Comparison of ENCODE assay signal across 19 cellular contexts in the genomic region with DNA sequence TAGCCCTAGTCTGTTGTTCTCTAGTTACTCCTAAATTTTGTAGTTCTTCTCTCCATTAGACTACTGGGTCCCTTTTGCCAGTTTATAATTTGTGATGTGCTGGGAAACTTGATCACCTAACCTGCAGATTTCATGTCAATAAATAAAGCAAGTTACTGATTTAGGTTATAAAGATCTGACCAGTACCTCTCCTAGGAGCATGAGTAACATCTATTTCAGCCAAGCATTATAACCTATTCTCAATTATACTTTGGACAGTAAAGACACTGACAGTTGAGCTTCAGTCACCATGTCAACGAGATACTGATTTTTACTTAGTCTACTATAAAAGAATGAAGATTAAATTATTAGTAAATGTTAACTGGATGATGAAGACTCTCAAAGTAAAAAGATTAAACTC. TPM values are rescaled to one million over a fixed set of nuclear protein-coding genes. Genes with fewer than 3 reads are reported as not detected.
A peak's percentile ranks its signal among the peaks of the same experiment; 100 is the strongest.
DNase-seq lines count a peak whose midpoint lies in the region; ATAC-seq and TF ChIP-seq lines count a peak whose summit lies in the region.
"Had no signal": no experiment of that assay in that cellular context is flagged by ENCODE, and none has a peak within 500 bp of the region (broad histone marks: within the 10 kb centered on the region; RNA-seq: fewer than 3 reads in every experiment).

No MANE protein-coding gene starts in this region.

- H3K27me3 Mint-ChIP-seq in activated CD8-positive, alpha-beta T cell treated with anti-CD3 and anti-CD28 coated beads for 36 hours: no peaks in the 10 kb centered on the region
- no peaks in the 10 kb centered on the region for H3K27me3 Mint-ChIP-seq in activated CD8-positive, alpha-beta T cell treated with anti-CD3 and anti-CD28 coated beads, Interleukin-2, amount 10 ng/mL, durations not matched to agents 7 days and 5 days (ENCODE audit: low read depth)
- H3K27me3 Mint-ChIP-seq in CD4-positive, alpha-beta memory T cell: no peaks in the 10 kb centered on the region
- H3K27me3 Mint-ChIP-seq in activated T-helper 17 cell treated with anti-CD3 and anti-CD28 coated beads, Interleukin-2, amount 50 U/mL, for 72 hours: no peaks in the 10 kb centered on the region
- H3K27me3 Mint-ChIP-seq in naive thymus-derived CD4-positive, alpha-beta T cell: no peaks in the 10 kb centered on the region

- no peak overlapping the region for H3K4me3 ChIP-seq in CD4-positive, alpha-beta memory T cell (ENCODE audit: low read length in 2 of 2)
- H3K4me3 ChIP-seq in naive thymus-derived CD4-positive, alpha-beta T cell (ENCODE audit: low read length): no peak overlapping the region
- H3K4me3 ChIP-seq in spleen: no peak overlapping the region
- H3K4me3 ChIP-seq: heart right ventricle, left lung, testis, vagina had no signal

- 81 to 90% (median 84%) methylated on average over 1 of the region's 1 CpG for WGBS in spleen, 5 donors

- peaks cover 27% of the 10 kb centered on the region for H3K36me3 Mint-ChIP-seq in activated CD8-positive, alpha-beta T cell treated with anti-CD3 and anti-CD28 coated beads for 36 hours (ENCODE audit: low read depth)
- peaks cover 41% of the 10 kb centered on the region for H3K36me3 Mint-ChIP-seq in activated CD8-positive, alpha-beta T cell treated with anti-CD3 and anti-CD28 coated beads, Interleukin-2, amount 10 ng/mL, durations not matched to agents 7 days and 5 days (ENCODE audit: low read depth)
- peaks cover 24 to 71% of the 10 kb centered on the region in 2 donors for H3K36me3 Mint-ChIP-seq in CD4-positive, alpha-beta memory T cell
- H3K36me3 Mint-ChIP-seq in activated T-helper 17 cell treated with anti-CD3 and anti-CD28 coated beads, Interleukin-2, amount 50 U/mL, for 72 hours (ENCODE audit: low read depth): peaks cover 99% of the 10 kb centered on the region
- H3K36me3 Mint-ChIP-seq in naive thymus-derived CD4-positive, alpha-beta T cell: peaks cover 0 to 27% (median 5%) of the 10 kb centered on the region in 5 donors

- intact Hi-C loops in activated CD8-positive, alpha-beta T cell treated with anti-CD3 and anti-CD28 coated beads for 36 hours (cut with micrococcal nuclease): no loop called here
- intact Hi-C loops in CD4-positive, alpha-beta memory T cell (cut with micrococcal nuclease): loop anchor here (5.0 kb wide), 1 partner anchor 38 kb away; a partner anchor contains a TSS
- intact Hi-C loops in naive thymus-derived CD4-positive, alpha-beta T cell (cut with micrococcal nuclease): loop anchor here in 1 of 2 donors (2.0 kb wide), 1 partner anchor 14 kb away; no protein-coding TSS in a partner anchor
- intact Hi-C loops in spleen (cut with DNase I; ENCODE audit: low total_unique reads): no loop called here

- H3K4me1 Mint-ChIP-seq in activated CD8-positive, alpha-beta T cell treated with anti-CD3 and anti-CD28 coated beads for 36 hours (ENCODE audit: low read depth): peaks cover 39% of the 10 kb centered on the region
- H3K4me1 Mint-ChIP-seq in activated CD8-positive, alpha-beta T cell treated with anti-CD3 and anti-CD28 coated beads, Interleukin-2, amount 10 ng/mL, durations not matched to agents 7 days and 5 days (ENCODE audit: low read depth): peaks cover 19% of the 10 kb centered on the region
- H3K4me1 Mint-ChIP-seq in CD4-positive, alpha-beta memory T cell: peaks cover 29 to 46% (median 39%) of the 10 kb centered on the region in 4 donors
- peaks cover 13% of the 10 kb centered on the region for H3K4me1 Mint-ChIP-seq in activated T-helper 17 cell treated with anti-CD3 and anti-CD28 coated beads, Interleukin-2, amount 50 U/mL, for 72 hours
- peaks cover 21 to 63% (median 51%) of the 10 kb centered on the region in 7 donors for H3K4me1 Mint-ChIP-seq in naive thymus-derived CD4-positive, alpha-beta T cell

- H3K27ac Mint-ChIP-seq in activated CD8-positive, alpha-beta T cell treated with anti-CD3 and anti-CD28 coated beads for 36 hours: peak overlapping the region; percentile 25
- no peak overlapping the region for H3K27ac Mint-ChIP-seq in activated CD8-positive, alpha-beta T cell treated with anti-CD3 and anti-CD28 coated beads, Interleukin-2, amount 10 ng/mL, durations not matched to agents 7 days and 5 days
- peak overlapping the region in 5 of 7 donors; percentile 22 to 74 (median 59) for H3K27ac Mint-ChIP-seq in CD4-positive, alpha-beta memory T cell
- H3K27ac Mint-ChIP-seq in activated T-helper 17 cell treated with anti-CD3 and anti-CD28 coated beads, Interleukin-2, amount 50 U/mL, for 72 hours: peak overlapping the region; percentile 43
- H3K27ac Mint-ChIP-seq in naive thymus-derived CD4-positive, alpha-beta T cell: peak overlapping the region in 8 of 9 donors; percentile 17 to 77 (median 69)

- POLR2A ChIA-PET in activated CD8-positive, alpha-beta T cell treated with anti-CD3 and anti-CD28 coated beads for 36 hours (lab: Charles Lee): interaction anchor here (0.8 to 1.7 kb wide), 2 partner anchors 12 to 37 kb away, joined by 3 to 6 read pairs; a partner anchor contains a TSS
- POLR2A ChIA-PET in activated CD8-positive, alpha-beta T cell treated with anti-CD3 and anti-CD28 coated beads, Interleukin-2, amount 10 ng/mL, durations not matched to agents 7 days and 5 days (lab: Charles Lee): no interaction called here
- POLR2A ChIA-PET in CD4-positive, alpha-beta memory T cell (lab: Charles Lee; ENCODE audit: partially characterized antibody): no interaction called here
- POLR2A ChIA-PET in naive thymus-derived CD4-positive, alpha-beta T cell (lab: Charles Lee): interaction anchor here (1.1 kb wide), 1 partner anchor 23 kb away, joined by 3 read pairs; no protein-coding TSS in a partner anchor

- H3K9me3 ChIP-seq in CD4-positive, alpha-beta memory T cell (ENCODE audit: control insufficient read depth in 1 of 2, low read length in 2 of 2): no peaks in the 10 kb centered on the region
- H3K9me3 ChIP-seq in naive thymus-derived CD4-positive, alpha-beta T cell (ENCODE audit: control insufficient read depth in 2 of 3, low read length in 3 of 3): no peaks in the 10 kb centered on the region
- H3K9me3 ChIP-seq in spleen: no peaks in the 10 kb centered on the region
- H3K9me3 ChIP-seq: heart right ventricle, left lung, testis, vagina had no signal

- TF ChIP-seq POLR2A in spleen (IDR thresholded peaks at IDR 0.05): no peak

- H3K36me3 ChIP-seq in CD4-positive, alpha-beta memory T cell (ENCODE audit: insufficient read depth, low read length): peaks cover 49% of the 10 kb centered on the region
- peaks cover 13 to 30% (median 25%) of the 10 kb centered on the region in 3 experiments for H3K36me3 ChIP-seq in naive thymus-derived CD4-positive, alpha-beta T cell (ENCODE audit: control insufficient read depth in 2 of 3, insufficient read depth in 3 of 3, low read length in 3 of 3)
- peaks cover 0 to 86% (median 30%) of the 10 kb centered on the region in 6 donors for H3K36me3 ChIP-seq in spleen

- H3K4me1 ChIP-seq in CD4-positive, alpha-beta memory T cell (ENCODE audit: insufficient read depth, low read length): peaks cover 43% of the 10 kb centered on the region
- H3K4me1 ChIP-seq in naive thymus-derived CD4-positive, alpha-beta T cell (ENCODE audit: control insufficient read depth in 2 of 2, insufficient read depth in 2 of 2, low read length in 2 of 2): peaks cover 0 to 10% of the 10 kb centered on the region in 2 donors
- peaks cover 13 to 66% (median 52%) of the 10 kb centered on the region in 6 donors for H3K4me1 ChIP-seq in spleen

- H3K9me3 Mint-ChIP-seq in activated CD8-positive, alpha-beta T cell treated with anti-CD3 and anti-CD28 coated beads for 36 hours: no peaks in the 10 kb centered on the region
- no peaks in the 10 kb centered on the region for H3K9me3 Mint-ChIP-seq in activated CD8-positive, alpha-beta T cell treated with anti-CD3 and anti-CD28 coated beads, Interleukin-2, amount 10 ng/mL, durations not matched to agents 7 days and 5 days (ENCODE audit: insufficient read depth)
- no peaks in the 10 kb centered on the region for H3K9me3 Mint-ChIP-seq in CD4-positive, alpha-beta memory T cell
- no peaks in the 10 kb centered on the region for H3K9me3 Mint-ChIP-seq in activated T-helper 17 cell treated with anti-CD3 and anti-CD28 coated beads, Interleukin-2, amount 50 U/mL, for 72 hours
- no peaks in the 10 kb centered on the region for H3K9me3 Mint-ChIP-seq in naive thymus-derived CD4-positive, alpha-beta T cell

- H3K27ac ChIP-seq in CD4-positive, alpha-beta memory T cell (ENCODE audit: low read depth, low read length): no peak overlapping the region
- no peak overlapping the region for H3K27ac ChIP-seq in naive thymus-derived CD4-positive, alpha-beta T cell (ENCODE audit: low read depth, low read length)
- peak overlapping the region in 1 of 8 donors; percentile 19 for H3K27ac ChIP-seq in spleen
- H3K27ac ChIP-seq: left lung, testis, vagina had no signal

- ATAC-seq in activated CD8-positive, alpha-beta T cell treated with anti-CD3 and anti-CD28 coated beads for 36 hours: no peak
- ATAC-seq in activated CD8-positive, alpha-beta T cell treated with anti-CD3 and anti-CD28 coated beads, Interleukin-2, amount 10 ng/mL, durations not matched to agents 7 days and 5 days: no peak
- no peak for ATAC-seq in activated T-helper 17 cell treated with anti-CD3 and anti-CD28 coated beads, Interleukin-2, amount 50 U/mL, for 72 hours (replicated peaks)
- no peak for ATAC-seq in naive thymus-derived CD4-positive, alpha-beta T cell
- ATAC-seq in GM21390 (IDR thresholded peaks at IDR 0.05; ENCODE audit: unreplicated experiment): no peak
- ATAC-seq: left lung had no signal

- DNase-seq in activated CD8-positive, alpha-beta T cell treated with anti-CD3 and anti-CD28 coated beads for 36 hours: no peak
- DNase-seq in activated CD8-positive, alpha-beta T cell treated with anti-CD3 and anti-CD28 coated beads, Interleukin-2, amount 10 ng/mL, durations not matched to agents 7 days and 5 days: no peak
- no peak for DNase-seq in CD4-positive, alpha-beta memory T cell
- no peak for DNase-seq in naive thymus-derived CD4-positive, alpha-beta T cell
- no peak for DNase-seq in NCI-H748 treated with DMSO at 0.1 percent for 48 hours (lab: John Stamatoyannopoulos, UW)
- no peak for DNase-seq in spleen
- DNase-seq: activated CD4-positive, CD25-positive, alpha-beta regulatory T cell treated with anti-CD3 and anti-CD28 coated beads, Interleukin-2, amount 50 U/mL, for 72 hours; activated CD8-positive, alpha-beta memory T cell treated with anti-CD3 and anti-CD28 coated beads, Interleukin-2, amount 50 U/mL, for 4 hours; heart right ventricle; left lung; MM.1S; NCI-H1436 treated with DMSO at 0.1 percent for 48 hours; NCI-H2171; NCI-H524 treated with DMSO at 0.1 percent for 48 hours; occipital lobe; testis had no signal

- H3K4me3 Mint-ChIP-seq in activated CD8-positive, alpha-beta T cell treated with anti-CD3 and anti-CD28 coated beads for 36 hours: no peak overlapping the region
- H3K4me3 Mint-ChIP-seq in activated CD8-positive, alpha-beta T cell treated with anti-CD3 and anti-CD28 coated beads, Interleukin-2, amount 10 ng/mL, durations not matched to agents 7 days and 5 days: no peak overlapping the region
- no peak overlapping the region for H3K4me3 Mint-ChIP-seq in CD4-positive, alpha-beta memory T cell
- H3K4me3 Mint-ChIP-seq in activated T-helper 17 cell treated with anti-CD3 and anti-CD28 coated beads, Interleukin-2, amount 50 U/mL, for 72 hours: no peak overlapping the region
- no peak overlapping the region for H3K4me3 Mint-ChIP-seq in naive thymus-derived CD4-positive, alpha-beta T cell

- CTCF ChIA-PET in activated CD8-positive, alpha-beta T cell treated with anti-CD3 and anti-CD28 coated beads for 36 hours (lab: Charles Lee): interaction anchor here (0.6 to 2.4 kb wide), 11 partner anchors 9 to 104 kb away, joined by 3 to 8 read pairs (median 4); no protein-coding TSS in a partner anchor
- CTCF ChIA-PET in activated CD8-positive, alpha-beta T cell treated with anti-CD3 and anti-CD28 coated beads, Interleukin-2, amount 10 ng/mL, durations not matched to agents 7 days and 5 days (lab: Charles Lee): interaction anchor here (1.5 to 2.0 kb wide), 3 partner anchors 10 to 80 kb away, joined by 4 to 6 read pairs (median 4); no protein-coding TSS in a partner anchor
- CTCF ChIA-PET in CD4-positive, alpha-beta memory T cell (lab: Charles Lee; ENCODE audit: partially characterized antibody): interaction anchor here (1.3 to 1.4 kb wide), 2 partner anchors 30 to 48 kb away, joined by 3 read pairs; no protein-coding TSS in a partner anchor
- CTCF ChIA-PET in naive thymus-derived CD4-positive, alpha-beta T cell (lab: Charles Lee): interaction anchor here (1.3 kb wide), 1 partner anchor 10 kb away, joined by 6 read pairs; no protein-coding TSS in a partner anchor

- H3K27me3 ChIP-seq in CD4-positive, alpha-beta memory T cell (ENCODE audit: insufficient read depth, low read length): no peaks in the 10 kb centered on the region
- H3K27me3 ChIP-seq in naive thymus-derived CD4-positive, alpha-beta T cell (ENCODE audit: control insufficient read depth in 2 of 2, insufficient read depth in 2 of 2, low read length in 2 of 2): no peaks in the 10 kb centered on the region
- no peaks in the 10 kb centered on the region for H3K27me3 ChIP-seq in spleen (replicated peaks in 1 of 7)
- H3K27me3 ChIP-seq: heart right ventricle, left lung, testis, vagina had no signal

- TF ChIP-seq CTCF in activated CD8-positive, alpha-beta T cell treated with anti-CD3 and anti-CD28 coated beads for 36 hours (IDR thresholded peaks at IDR 0.05): no peak
- TF ChIP-seq CTCF in spleen (IDR thresholded peaks at IDR 0.05 in 8 of 11, conservative IDR thresholded peaks at IDR 0.05 in 3 of 11): no peak

RNA-seq across cellular contexts. Expression of a gene that starts 36.7 kb away (rescaled TPM):
- total RNA-seq in activated CD8-positive, alpha-beta T cell treated with anti-CD3 and anti-CD28 coated beads for 36 hours: 100 to 1,000 TPM; 154 to 168 TPM
- total RNA-seq in activated CD8-positive, alpha-beta T cell treated with anti-CD3 and anti-CD28 coated beads, Interleukin-2, amount 10 ng/mL, durations not matched to agents 7 days and 5 days: 100 to 1,000 TPM; 163 to 177 TPM
- total RNA-seq in CD4-positive, alpha-beta memory T cell: 100 to 1,000 TPM; 175 to 189 TPM
- polyA plus RNA-seq in CD4-positive, alpha-beta memory T cell: 100 to 1,000 TPM; 135 to 162 TPM
- total RNA-seq in activated T-helper 17 cell treated with anti-CD3 and anti-CD28 coated beads, Interleukin-2, amount 50 U/mL, for 72 hours: 100 to 1,000 TPM; 167 to 175 TPM
- total RNA-seq in naive thymus-derived CD4-positive, alpha-beta T cell: 100 to 1,000 TPM; 168 to 217 (median 181) TPM
- 100 to 1,000 TPM; 146 to 164 TPM for polyA plus RNA-seq in naive thymus-derived CD4-positive, alpha-beta T cell
- 100 to 1,000 TPM; 165 to 223 (median 196) TPM for total RNA-seq in spleen
- 10 to 100 TPM; 31.9 to 64.7 (median 43.4) TPM for polyA plus RNA-seq in spleen

Comparison
In these comparisons a context has a peak if more than half of its experiments do, and no peak if none do; other contexts are left out.
1. POLR2A ChIA-PET loops: an anchor here in activated CD8-positive, alpha-beta T cell treated with anti-CD3 and anti-CD28 coated beads for 36 hours (0.8 to 1.7 kb wide) and naive thymus-derived CD4-positive, alpha-beta T cell (1.1 kb wide); none called in activated CD8-positive, alpha-beta T cell treated with anti-CD3 and anti-CD28 coated beads, Interleukin-2, amount 10 ng/mL, durations not matched to agents 7 days and 5 days and CD4-positive, alpha-beta memory T cell.